In genomic region chr11:119134389-119134978, GRCh38 we compare ENCODE assay signal across 11 cellular contexts. TPM values are rescaled to one million over a fixed set of nuclear protein-coding genes. Genes with fewer than 3 reads are reported as not detected.
DNase-seq lines count a peak whose midpoint lies in the region; ATAC-seq, FAIRE-seq and TF ChIP-seq lines count a peak whose summit lies in the region.
"Had no signal": no experiment of that assay in that cellular context is flagged by ENCODE, and none has a peak within 500 bp of the region (broad histone marks: within the 10 kb centered on the region; RNA-seq: fewer than 3 reads in every experiment).

No MANE protein-coding gene starts in this region.

- H3K4me3 Mint-ChIP-seq in WTC11, result no peak overlapping the region

- no peak for FAIRE-seq in keratinocyte (lab: Jason Lieb, UNC)
- FAIRE-seq: endometrium had no signal

- H4K20me1 ChIP-seq in GM23248 (ENCODE audit: insufficient read depth) (no peaks in the 10 kb centered on the region), keratinocyte (ENCODE audit: control insufficient read depth, extremely low read depth, insufficient read depth, low read length) (no peaks in the 10 kb centered on the region)

- H3K4me3 ChIP-seq in GM23248, result no peak overlapping the region
- no peak overlapping the region for H3K4me3 ChIP-seq in keratinocyte (ENCODE audit: control insufficient read depth in 2 of 3, extremely low read depth in 1 of 3, insufficient read depth in 2 of 3, low read depth in 1 of 3, low read length in 3 of 3)

- no peaks in the 10 kb centered on the region for H3K9me3 ChIP-seq in GM23248 (ENCODE audit: low read depth)
- no peaks in the 10 kb centered on the region for H3K9me3 ChIP-seq in keratinocyte (ENCODE audit: control insufficient read depth, low read depth, low read length)

- H3K9me1 ChIP-seq in keratinocyte (ENCODE audit: control insufficient read depth, extremely low read depth, insufficient read depth, low read length), result no peaks in the 10 kb centered on the region

- no peaks in the 10 kb centered on the region for H3K79me2 ChIP-seq in GM23248 (ENCODE audit: insufficient read depth)
- H3K79me2 ChIP-seq in keratinocyte (ENCODE audit: control insufficient read depth, insufficient read depth, low read length), result no peaks in the 10 kb centered on the region

- H3K27me3 ChIP-seq in GM23248 (replicated peaks; ENCODE audit: insufficient read depth) (no peaks in the 10 kb centered on the region), keratinocyte (ENCODE audit: control insufficient read depth, extremely low read depth, insufficient read depth, low read length) (no peaks in the 10 kb centered on the region)

- in situ Hi-C loops in ACHN (cut with HindIII; ENCODE audit: low pct_ligation_motif_present, low pct_unique_long_range_greater_than_20kb, low sequenced_read_pairs) (no loop called here), GM23248 (cut with MboI) (no loop called here)

- H3K27ac Mint-ChIP-seq in WTC11, result no peak overlapping the region

- ATAC-seq in WTC11 (peak; percentile 89), HG03432 (IDR thresholded peaks at IDR 0.05; ENCODE audit: unreplicated experiment) (no peak), HG03280 (IDR thresholded peaks at IDR 0.05; ENCODE audit: unreplicated experiment) (no peak)

- H3F3A ChIP-seq in GM23248 (ENCODE audit: insufficient read depth), result no peaks in the 10 kb centered on the region

- POLR2A ChIA-PET in WTC11 (lab: Charles Lee), result no interaction called here

- dilution Hi-C loops in keratinocyte (cut with MboI; ENCODE audit: extremely low pct_ligation_motif_present, low sequenced_read_pairs), result no loop called here

- H3K27ac ChIP-seq in GM23248, result no peak overlapping the region
- H3K27ac ChIP-seq in keratinocyte (ENCODE audit: control insufficient read depth, insufficient read depth, low read length), result no peak overlapping the region

- H3K36me3 ChIP-seq in GM23248 (ENCODE audit: low read depth), result peaks cover 23% of the 10 kb centered on the region
- peaks cover 22 to 39% of the 10 kb centered on the region in 2 experiments for H3K36me3 ChIP-seq in keratinocyte (ENCODE audit: control insufficient read depth in 2 of 2, extremely low read depth in 1 of 2, insufficient read depth in 2 of 2, low read length in 2 of 2)

- TF ChIP-seq CTCF in WTC11 (IDR thresholded peaks at IDR 0.05), result no peak; the same call in 1 of the 2 replicates
- peak; percentile 64 to 72 (median 64) for TF ChIP-seq CTCF in keratinocyte (optimal IDR thresholded peaks at IDR 0.05 in 1 of 3, IDR thresholded peaks at IDR 0.05 in 1 of 3, conservative IDR thresholded peaks at IDR 0.05 in 1 of 3; ENCODE audit: extremely low read depth in 1 of 3, insufficient read depth in 2 of 3, low read length in 3 of 3)

- no peak overlapping the region for H3K4me2 ChIP-seq in GM23248 (ENCODE audit: unreplicated experiment)
- H3K4me2 ChIP-seq in keratinocyte (ENCODE audit: control insufficient read depth, extremely low read depth, insufficient read depth, low read depth, low read length), result no peak overlapping the region

- 67 to 79% methylated on average over 4 of the region's 4 CpGs for WGBS in GM23248 (ENCODE audit: low coverage in 1 of 2, low lambda C conversion rate in 2 of 2, missing lambda C conversion rate in 2 of 2), 2 experiments

- H3K9me3 Mint-ChIP-seq in WTC11, result no peaks in the 10 kb centered on the region

- no peaks in the 10 kb centered on the region for H3K4me1 Mint-ChIP-seq in WTC11

- H2AFZ ChIP-seq in GM23248 (no peak overlapping the region), keratinocyte (ENCODE audit: control insufficient read depth, low read length) (no peak overlapping the region)

- no peaks in the 10 kb centered on the region for H3K9me2 ChIP-seq in GM23248 (ENCODE audit: insufficient read depth)

- H3K36me3 Mint-ChIP-seq in WTC11, result peaks cover 43% of the 10 kb centered on the region

- no peak overlapping the region for H3K9ac ChIP-seq in GM23248
- no peak overlapping the region for H3K9ac ChIP-seq in keratinocyte (ENCODE audit: control insufficient read depth, extremely low read depth, insufficient read depth, low read length)

- DNase-seq in ACHN, result peak; percentile 11
- DNase-seq in GM23248, result peak; percentile 43
- DNase-seq in WTC11 (ENCODE audit: low spot score), result peak; percentile 46
- DNase-seq in keratinocyte (ENCODE audit: low read depth, low spot score), result no peak
- no peak for DNase-seq in T-helper 1 cell
- DNase-seq in NCI-H1930 (lab: John Stamatoyannopoulos, UW), result no peak
- DNase-seq: stimulated activated CD4-positive, alpha-beta T cell treated with anti-CD3 and anti-CD28 coated beads, Interleukin-12 subunit alpha, Interleukin-12 subunit beta, amount 100 ng/mL, for 4 hours; T1000 had no signal

- CTCF ChIA-PET in WTC11 (lab: Charles Lee), result interaction anchor here (0.5 to 2.7 kb wide), 18 partner anchors 11 to 189 kb away, joined by 3 to 31 read pairs (median 3); partner anchors contain the start of genes C2CD2L, CBL, DPAGT1 and HINFP

- peaks cover 4% of the 10 kb centered on the region; the same call in 1 of the 2 replicates for H3K27me3 Mint-ChIP-seq in WTC11 (ENCODE audit: low read depth)

- H3K4me1 ChIP-seq in GM23248 (ENCODE audit: insufficient read depth), result no peaks in the 10 kb centered on the region
- no peaks in the 10 kb centered on the region for H3K4me1 ChIP-seq in keratinocyte (ENCODE audit: control insufficient read depth, extremely low read depth, insufficient read depth, low read length)

TF ChIP-seq in WTC11, 78 proteins besides CTCF, POLR2A, EP300 and RAD21 (continues in another document):
- TF ChIP-seq ETV6 (CRISPR knock-in tag; IDR thresholded peaks at IDR 0.05) (no peak), CBFB (CRISPR knock-in tag; IDR thresholded peaks at IDR 0.05; ENCODE audit: low read depth) (no peak)

RNA-seq across cellular contexts. Expression of gene HINFP, which starts 13.1 kb away (rescaled TPM):
- total RNA-seq in GM23248 (2014; rRNA removed; shearing (Covaris generic)), result 24.9 and 31.8 TPM in 2 replicates
- 8.3 and 9.1 TPM in 2 replicates for polyA plus RNA-seq in GM23248 (2016; fragmentation: Nextera tagmentation; extraction: Ambion mirVana)
- total RNA-seq in WTC11 (2021), result 34.0 to 37.1 TPM (median 35.4 TPM) in 3 replicates
- polyA plus RNA-seq in keratinocyte, result 15.6 to 21.9 TPM (median 18.5 TPM) in 3 replicates
- 28.1 TPM for polyA plus RNA-seq in keratinocyte (2011; ENCODE audit: low read depth)
- polyA plus RNA-seq in keratinocyte (2011; cell fraction: cytosol; rRNA removed), result 11.0 and 11.4 TPM in 2 replicates
- 54.0 and 55.8 TPM in 2 replicates for polyA plus RNA-seq in keratinocyte (2011; cell fraction: nucleus; rRNA removed)
- polyA plus RNA-seq in keratinocyte (2012; ENCODE audit: low replicate concordance), result 9.9 and 22.4 TPM in 2 replicates
- polyA minus RNA-seq in keratinocyte, result 18.5 to 47.8 TPM (median 31.0 TPM) in 3 replicates
- polyA minus RNA-seq in keratinocyte (2011; cell fraction: cytosol; rRNA and poly(A)+ RNA removed), result 18.8 TPM
- polyA minus RNA-seq in keratinocyte (2011; cell fraction: nucleus; rRNA and poly(A)+ RNA removed), result 13.1 and 29.6 TPM in 2 replicates

RNA-seq across cellular contexts. Expression of gene ABCG4, which starts 14.4 kb away (rescaled TPM):
- total RNA-seq in GM23248 (2014; rRNA removed; shearing (Covaris generic)), result not detected in 2 replicates
- polyA plus RNA-seq in GM23248 (2016; fragmentation: Nextera tagmentation; extraction: Ambion mirVana) (0.06 and 0.14 TPM in 2 replicates), keratinocyte (0.14 to 0.27 TPM (median 0.21 TPM) in 3 replicates)
- 1.9 to 4.4 TPM (median 2.1 TPM) in 3 replicates for total RNA-seq in WTC11 (2021)
- 0.26 TPM for polyA plus RNA-seq in keratinocyte (2011; ENCODE audit: low read depth)
- 0.09 and 0.19 TPM in 2 replicates for polyA plus RNA-seq in keratinocyte (2011; cell fraction: cytosol; rRNA removed)
- polyA plus RNA-seq in keratinocyte (2011; cell fraction: nucleus; rRNA removed), result 1.3 and 1.4 TPM in 2 replicates
- 0.31 and 0.99 TPM in 2 replicates for polyA plus RNA-seq in keratinocyte (2012; ENCODE audit: low replicate concordance)
- 0.43 to 1.9 TPM (median 1.1 TPM) in 3 replicates for polyA minus RNA-seq in keratinocyte
- polyA minus RNA-seq in keratinocyte (2011; cell fraction: cytosol; rRNA and poly(A)+ RNA removed), result not detected
- 0.78 and 0.84 TPM in 2 replicates for polyA minus RNA-seq in keratinocyte (2011; cell fraction: nucleus; rRNA and poly(A)+ RNA removed)

RNA-seq across cellular contexts. Expression of gene C2CD2L, which starts 27.3 kb away (rescaled TPM):
- total RNA-seq in GM23248 (2014; rRNA removed; shearing (Covaris generic)), result 4.1 and 4.7 TPM in 2 replicates
- 2.6 and 3.1 TPM in 2 replicates for polyA plus RNA-seq in GM23248 (2016; fragmentation: Nextera tagmentation; extraction: Ambion mirVana)
- 3.4 to 6.4 TPM (median 4.4 TPM) in 3 replicates for total RNA-seq in WTC11 (2021)
- polyA plus RNA-seq in keratinocyte, result 2.8 to 3.6 TPM (median 2.9 TPM) in 3 replicates
- polyA plus RNA-seq in keratinocyte (2011; ENCODE audit: low read depth), result 12.0 TPM
- 2.0 and 2.2 TPM in 2 replicates for polyA plus RNA-seq in keratinocyte (2011; cell fraction: cytosol; rRNA removed)
- polyA plus RNA-seq in keratinocyte (2011; cell fraction: nucleus; rRNA removed), result 7.9 and 10.3 TPM in 2 replicates
- polyA plus RNA-seq in keratinocyte (2012; ENCODE audit: low replicate concordance), result 3.8 and 8.4 TPM in 2 replicates
- 4.4 to 11.3 TPM (median 5.4 TPM) in 3 replicates for polyA minus RNA-seq in keratinocyte
- 4.2 TPM for polyA minus RNA-seq in keratinocyte (2011; cell fraction: cytosol; rRNA and poly(A)+ RNA removed)
- polyA minus RNA-seq in keratinocyte (2011; cell fraction: nucleus; rRNA and poly(A)+ RNA removed), result 7.7 and 8.5 TPM in 2 replicates

RNA-seq across cellular contexts. Expression of gene DPAGT1, which starts 32.8 kb away (rescaled TPM):
- total RNA-seq in GM23248 (2014; rRNA removed; shearing (Covaris generic)), result 30.0 and 30.9 TPM in 2 replicates
- polyA plus RNA-seq in GM23248 (2016; fragmentation: Nextera tagmentation; extraction: Ambion mirVana), result 68.6 and 73.6 TPM in 2 replicates
- 59.6 to 64.6 TPM (median 63.5 TPM) in 3 replicates for total RNA-seq in WTC11 (2021)
- 59.7 to 75.4 TPM (median 60.4 TPM) in 3 replicates for polyA plus RNA-seq in keratinocyte
- polyA plus RNA-seq in keratinocyte (2011; ENCODE audit: low read depth), result 10.2 TPM
- 35.9 and 52.5 TPM in 2 replicates for polyA plus RNA-seq in keratinocyte (2011; cell fraction: cytosol; rRNA removed)
- polyA plus RNA-seq in keratinocyte (2011; cell fraction: nucleus; rRNA removed), result 189 and 239 TPM in 2 replicates
- polyA plus RNA-seq in keratinocyte (2012; ENCODE audit: low replicate concordance), result 28.4 and 34.3 TPM in 2 replicates
- 91.8 to 112 TPM (median 99.5 TPM) in 3 replicates for polyA minus RNA-seq in keratinocyte
- 50.5 TPM for polyA minus RNA-seq in keratinocyte (2011; cell fraction: cytosol; rRNA and poly(A)+ RNA removed)
- 85.9 and 92.7 TPM in 2 replicates for polyA minus RNA-seq in keratinocyte (2011; cell fraction: nucleus; rRNA and poly(A)+ RNA removed)

RNA-seq across cellular contexts. Expression of gene NLRX1, which starts 34.0 kb away (rescaled TPM):
- total RNA-seq in GM23248 (2014; rRNA removed; shearing (Covaris generic)), result 19.7 and 28.0 TPM in 2 replicates
- polyA plus RNA-seq in GM23248 (2016; fragmentation: Nextera tagmentation; extraction: Ambion mirVana) (13.4 and 13.8 TPM in 2 replicates), keratinocyte (8.1 to 11.3 TPM (median 9.0 TPM) in 3 replicates)
- total RNA-seq in WTC11 (2021), result 19.9 to 23.2 TPM (median 20.8 TPM) in 3 replicates
- 6.3 TPM for polyA plus RNA-seq in keratinocyte (2011; ENCODE audit: low read depth)
- polyA plus RNA-seq in keratinocyte (2011; cell fraction: cytosol; rRNA removed), result 4.7 and 6.9 TPM in 2 replicates
- 16.4 and 21.9 TPM in 2 replicates for polyA plus RNA-seq in keratinocyte (2011; cell fraction: nucleus; rRNA removed)
- 11.3 and 16.6 TPM in 2 replicates for polyA plus RNA-seq in keratinocyte (2012; ENCODE audit: low replicate concordance)
- 11.3 to 19.4 TPM (median 18.6 TPM) in 3 replicates for polyA minus RNA-seq in keratinocyte
- 15.3 TPM for polyA minus RNA-seq in keratinocyte (2011; cell fraction: cytosol; rRNA and poly(A)+ RNA removed)
- 22.2 and 22.7 TPM in 2 replicates for polyA minus RNA-seq in keratinocyte (2011; cell fraction: nucleus; rRNA and poly(A)+ RNA removed)

Comparison
In these comparisons a context has a peak if more than half of its experiments do, and no peak if none do; other contexts are left out.
1. DNase-seq: peak in ACHN (single experiment), GM23248 (single experiment) and WTC11 (single experiment); none in keratinocyte (single experiment), T-helper 1 cell (0 of 5) and NCI-H1930 (0 of 2).